19 cellular contexts compared by ENCODE assay signal in genomic region chr5:65030056-65030455, GRCh38.
"Had no signal": no experiment of that assay in that cellular context is flagged by ENCODE, and none has a peak within 500 bp of the region (broad histone marks: within the 10 kb centered on the region; RNA-seq: fewer than 3 reads in every experiment).

No MANE protein-coding gene starts in this region.

- H3K4me3 Mint-ChIP-seq: naive B cell; stimulated activated naive B cell treated with anti-CD40 and anti-IgM and Interleukin-4, amounts not matched to agents 10 μg/mL and 1 μg/mL and 100 μg/mL, for 72 hours; stimulated activated naive CD8-positive, alpha-beta T cell treated with anti-CD3 and anti-CD28 coated beads, Interleukin-15, amount 100 ng/mL, for 72 hours had no signal

- H3K27ac ChIP-seq: colonic mucosa, heart left ventricle, psoas muscle, right lobe of liver, testis, tibial nerve had no signal

- ATAC-seq: heart left ventricle; left lobe of liver; psoas muscle; right lobe of liver; stimulated activated naive B cell treated with anti-CD40 and anti-IgM and Interleukin-4, amounts not matched to agents 10 μg/mL and 1 μg/mL and 100 μg/mL, for 72 hours; stimulated activated naive CD8-positive, alpha-beta T cell treated with anti-CD3 and anti-CD28 coated beads, Interleukin-15, amount 100 ng/mL, for 72 hours had no signal

- H3K4me1 ChIP-seq: colonic mucosa had no signal

- H3K27ac Mint-ChIP-seq: nephron; stimulated activated naive B cell treated with anti-CD40 and anti-IgM and Interleukin-4, amounts not matched to agents 10 μg/mL and 1 μg/mL and 100 μg/mL, for 72 hours; stimulated activated naive CD8-positive, alpha-beta T cell treated with anti-CD3 and anti-CD28 coated beads, Interleukin-15, amount 100 ng/mL, for 72 hours had no signal

- H3K9me3 Mint-ChIP-seq: naive B cell, nephron had no signal

- DNase-seq: colonic mucosa; dermis blood vessel endothelial cell; erythroblast; foreskin melanocyte; heart left ventricle; hippocampal formation; kidney glomerular epithelial cell; naive B cell; psoas muscle; retina; right lobe of liver; stimulated activated CD4-positive, alpha-beta T cell treated with anti-CD3 and anti-CD28 coated beads, Interleukin-2, amount 100 ng/mL, for 24 hours; stimulated activated CD4-positive, alpha-beta T cell treated with anti-CD3 and anti-CD28 coated beads, Interleukin-4, amount 100 ng/mL, for 4 hours; stimulated activated naive B cell treated with anti-CD40 and anti-IgM and Interleukin-4, amounts not matched to agents 10 μg/mL and 1 μg/mL and 100 μg/mL, for 72 hours; stimulated activated naive CD8-positive, alpha-beta T cell treated with anti-CD3 and anti-CD28 coated beads, Interleukin-15, amount 100 ng/mL, for 72 hours; testis had no signal

- H3K27me3 ChIP-seq: colonic mucosa, heart left ventricle, right lobe of liver, testis, tibial nerve had no signal

- H3K27me3 Mint-ChIP-seq: naive B cell; stimulated activated naive B cell treated with anti-CD40 and anti-IgM and Interleukin-4, amounts not matched to agents 10 μg/mL and 1 μg/mL and 100 μg/mL, for 72 hours; stimulated activated naive CD8-positive, alpha-beta T cell treated with anti-CD3 and anti-CD28 coated beads, Interleukin-15, amount 100 ng/mL, for 72 hours had no signal

- H3K36me3 Mint-ChIP-seq: naive B cell; stimulated activated naive B cell treated with anti-CD40 and anti-IgM and Interleukin-4, amounts not matched to agents 10 μg/mL and 1 μg/mL and 100 μg/mL, for 72 hours had no signal

- H3K4me3 ChIP-seq: colonic mucosa, heart left ventricle, psoas muscle, right lobe of liver, testis, tibial nerve had no signal

- H3K36me3 ChIP-seq: colonic mucosa, heart left ventricle, right lobe of liver, tibial nerve had no signal

- H3K9me3 ChIP-seq: colonic mucosa, heart left ventricle, psoas muscle, right lobe of liver, testis, tibial nerve had no signal
